8 cellular contexts compared by ENCODE assay signal in the genomic region with DNA sequence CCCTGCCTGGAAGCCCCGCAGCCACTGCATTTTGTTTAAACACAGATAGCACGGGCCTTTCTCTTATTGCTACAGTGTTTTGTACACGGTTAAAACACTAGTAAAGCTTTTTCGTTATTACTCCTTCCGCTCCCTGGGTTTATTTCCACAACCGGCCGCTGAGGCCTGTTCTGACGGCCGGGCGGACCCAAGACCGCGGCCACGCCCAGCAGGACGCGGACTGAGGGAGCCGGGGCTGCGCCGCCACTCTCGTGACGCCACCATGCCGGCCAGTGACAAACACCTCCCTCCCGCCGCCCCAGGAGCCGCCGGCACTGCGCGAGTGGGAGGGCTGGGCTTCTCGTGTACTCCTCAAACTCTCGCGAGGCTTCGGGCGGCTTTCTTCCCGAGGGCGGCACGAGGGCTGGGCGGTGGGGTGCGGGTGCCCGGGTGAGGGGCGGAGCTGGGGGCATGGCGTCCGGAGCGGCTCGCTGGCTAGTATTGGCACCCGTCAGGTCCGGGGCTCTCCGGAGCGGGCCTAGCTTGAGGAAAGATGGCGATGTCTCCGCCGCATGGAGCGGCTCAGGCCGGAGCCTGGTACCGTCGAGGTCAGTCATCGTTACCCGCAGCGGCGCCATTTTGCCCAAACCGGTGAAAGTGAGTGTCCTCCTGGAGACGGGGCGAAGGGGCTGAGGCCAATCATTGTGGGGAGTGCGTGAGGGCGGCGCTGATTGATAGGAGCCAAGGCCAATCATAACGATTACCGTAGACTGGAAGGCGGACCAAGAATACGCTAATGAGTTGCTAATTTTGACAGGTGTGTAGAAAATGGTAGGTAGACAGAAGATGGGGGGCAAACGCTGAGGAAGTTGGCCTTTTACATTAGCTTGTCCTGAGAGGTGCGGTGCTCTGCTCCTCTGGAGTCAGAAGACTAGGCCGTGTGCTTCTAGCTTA. TPM values are rescaled to one million over a fixed set of nuclear protein-coding genes. Genes with fewer than 3 reads are reported as not detected.
A peak's percentile ranks its signal among the peaks of the same experiment; 100 is the strongest.
DNase-seq lines count a peak whose midpoint lies in the region; ATAC-seq and TF ChIP-seq lines count a peak whose summit lies in the region.

A gene with protein sequence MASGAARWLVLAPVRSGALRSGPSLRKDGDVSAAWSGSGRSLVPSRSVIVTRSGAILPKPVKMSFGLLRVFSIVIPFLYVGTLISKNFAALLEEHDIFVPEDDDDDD (plus strand): TSS at position 382 of the 933 bp plus-strand sequence. CDS start 69 bp downstream, at position 451.

- H3K9ac ChIP-seq in mucosa of rectum (ENCODE audit: low read depth in 1 of 2, low read length in 2 of 2), result peak within 1 kb of the TSS; percentile 94 to 96

- H3K36me3 ChIP-seq in mucosa of rectum (ENCODE audit: control insufficient read depth in 2 of 2, insufficient read depth in 2 of 2, low read length in 2 of 2), result peaks cover 17 to 27% of the 10 kb centered on the region in 2 donors

- peaks cover 21 to 26% of the 10 kb centered on the region in 2 donors for H3K4me1 ChIP-seq in mucosa of rectum (ENCODE audit: control insufficient read depth in 2 of 2, insufficient read depth in 2 of 2, low read length in 2 of 2)

- peak; percentile 93 for TF ChIP-seq POLR2A in erythroblast (IDR thresholded peaks at IDR 0.05; ENCODE audit: low read length)

- peaks cover 46% of the 10 kb centered on the region for H3K4me1 Mint-ChIP-seq in activated T-cell treated with anti-CD3 and anti-CD28 coated beads, Interleukin-2, amount 50 U/mL, for 24 hours (ENCODE audit: low read depth)

- H3K4me3 Mint-ChIP-seq in activated T-cell treated with anti-CD3 and anti-CD28 coated beads, Interleukin-2, amount 50 U/mL, for 24 hours, result peak within 1 kb of the TSS; percentile 96

- peaks cover 41% of the 10 kb centered on the region for H3K36me3 Mint-ChIP-seq in activated T-cell treated with anti-CD3 and anti-CD28 coated beads, Interleukin-2, amount 50 U/mL, for 24 hours (ENCODE audit: low read depth)

- peak; percentile 90 for DNase-seq in DMS153 treated with DMSO at 0.1 percent for 48 hours (lab: John Stamatoyannopoulos, UW; ENCODE audit: unreplicated experiment)
- DNase-seq in KBM-7, result peak; percentile 99
- peak; percentile 98 for DNase-seq in activated T-cell treated with anti-CD3 and anti-CD28 coated beads, Interleukin-2, amount 50 U/mL, for 24 hours
- DNase-seq in erythroblast (lab: John Stamatoyannopoulos, UW), result peak; percentile 98 to 99
- DNase-seq in stimulated activated CD8-positive, alpha-beta memory T cell treated with anti-CD3 and anti-CD28 coated beads, Interleukin-4, amount 100 ng/mL, for 48 hours, result peak; percentile 98

- ATAC-seq in GM21717 (IDR thresholded peaks at IDR 0.05; ENCODE audit: unreplicated experiment), result peak; percentile 74

- no peaks in the 10 kb centered on the region for H3K27me3 Mint-ChIP-seq in activated T-cell treated with anti-CD3 and anti-CD28 coated beads, Interleukin-2, amount 50 U/mL, for 24 hours

- in situ Hi-C loops in KBM-7 (cut with MboI; ENCODE audit: low pct_unique_long_range_greater_than_20kb, low sequenced_read_pairs), result no loop called here

- no peaks in the 10 kb centered on the region for H3K9me3 Mint-ChIP-seq in activated T-cell treated with anti-CD3 and anti-CD28 coated beads, Interleukin-2, amount 50 U/mL, for 24 hours

- no peaks in the 10 kb centered on the region for H3K9me3 ChIP-seq in mucosa of rectum (ENCODE audit: control insufficient read depth in 2 of 2, low read length in 2 of 2)

- H3K27me3 ChIP-seq in mucosa of rectum (ENCODE audit: control insufficient read depth in 2 of 2, insufficient read depth in 2 of 2, low read length in 2 of 2), result no peaks in the 10 kb centered on the region

- H3K4me3 ChIP-seq in mucosa of rectum (ENCODE audit: low read length in 2 of 2), result peak within 1 kb of the TSS; percentile 86 to 98

- peak within 1 kb of the TSS; percentile 99 for H3K27ac Mint-ChIP-seq in activated T-cell treated with anti-CD3 and anti-CD28 coated beads, Interleukin-2, amount 50 U/mL, for 24 hours

- H3K27ac ChIP-seq in mucosa of rectum (ENCODE audit: low read depth in 2 of 2, low read length in 2 of 2), result peak within 1 kb of the TSS; percentile 99

TF ChIP-seq in PFSK-1, 5 proteins besides CTCF, POLR2A, EP300 and RAD21:
- TF ChIP-seq SIN3A (IDR thresholded peaks at IDR 0.05; ENCODE audit: borderline replicate concordance, insufficient read depth, low read length), result 0 out of 2 replicates have a peak, but pooled peaks have one; percentile 60
- peak; percentile 78 for TF ChIP-seq POLR2AphosphoS5 (IDR thresholded peaks at IDR 0.05; ENCODE audit: low read depth, low read length)
- peak; percentile 87 for TF ChIP-seq FOXP2 (optimal IDR thresholded peaks at IDR 0.05; ENCODE audit: borderline replicate concordance, extremely low read depth, extremely low read length, insufficient read depth)
- TF ChIP-seq, protein P1, sequence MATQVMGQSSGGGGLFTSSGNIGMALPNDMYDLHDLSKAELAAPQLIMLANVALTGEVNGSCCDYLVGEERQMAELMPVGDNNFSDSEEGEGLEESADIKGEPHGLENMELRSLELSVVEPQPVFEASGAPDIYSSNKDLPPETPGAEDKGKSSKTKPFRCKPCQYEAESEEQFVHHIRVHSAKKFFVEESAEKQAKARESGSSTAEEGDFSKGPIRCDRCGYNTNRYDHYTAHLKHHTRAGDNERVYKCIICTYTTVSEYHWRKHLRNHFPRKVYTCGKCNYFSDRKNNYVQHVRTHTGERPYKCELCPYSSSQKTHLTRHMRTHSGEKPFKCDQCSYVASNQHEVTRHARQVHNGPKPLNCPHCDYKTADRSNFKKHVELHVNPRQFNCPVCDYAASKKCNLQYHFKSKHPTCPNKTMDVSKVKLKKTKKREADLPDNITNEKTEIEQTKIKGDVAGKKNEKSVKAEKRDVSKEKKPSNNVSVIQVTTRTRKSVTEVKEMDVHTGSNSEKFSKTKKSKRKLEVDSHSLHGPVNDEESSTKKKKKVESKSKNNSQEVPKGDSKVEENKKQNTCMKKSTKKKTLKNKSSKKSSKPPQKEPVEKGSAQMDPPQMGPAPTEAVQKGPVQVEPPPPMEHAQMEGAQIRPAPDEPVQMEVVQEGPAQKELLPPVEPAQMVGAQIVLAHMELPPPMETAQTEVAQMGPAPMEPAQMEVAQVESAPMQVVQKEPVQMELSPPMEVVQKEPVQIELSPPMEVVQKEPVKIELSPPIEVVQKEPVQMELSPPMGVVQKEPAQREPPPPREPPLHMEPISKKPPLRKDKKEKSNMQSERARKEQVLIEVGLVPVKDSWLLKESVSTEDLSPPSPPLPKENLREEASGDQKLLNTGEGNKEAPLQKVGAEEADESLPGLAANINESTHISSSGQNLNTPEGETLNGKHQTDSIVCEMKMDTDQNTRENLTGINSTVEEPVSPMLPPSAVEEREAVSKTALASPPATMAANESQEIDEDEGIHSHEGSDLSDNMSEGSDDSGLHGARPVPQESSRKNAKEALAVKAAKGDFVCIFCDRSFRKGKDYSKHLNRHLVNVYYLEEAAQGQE (IDR thresholded peaks at IDR 0.05; ENCODE audit: insufficient read depth in 1 of 2, low read depth in 2 of 2, low read length in 2 of 2), result 0 out of 4 replicates have a peak, but pooled peaks of 1 of the 2 experiments have one; percentile 15
- peak; percentile 86 for TF ChIP-seq TAF1 (IDR thresholded peaks at IDR 0.05; ENCODE audit: borderline replicate concordance, insufficient read depth, low read length)

RNA-seq across cellular contexts. Expression of the gene that starts here (rescaled TPM):
- 110 TPM for polyA plus RNA-seq in PFSK-1 (2012; ENCODE audit: insufficient read length, low read depth)

Comparison
In these comparisons a context has a peak if more than half of its experiments do, and no peak if none do; other contexts are left out.
1. Peak in every context shown above with its lines: DNase-seq, ATAC-seq, H3K4me3 ChIP-seq and H3K27ac ChIP-seq.